ENCODE assay signal across 8 cellular contexts in genomic region chr16:53372942-53373871, GRCh38.
DNase-seq lines count a peak whose midpoint lies in the region; ATAC-seq and TF ChIP-seq lines count a peak whose summit lies in the region.

No MANE protein-coding gene starts in this region.

- H3K27me3 ChIP-seq in endodermal cell (ENCODE audit: control insufficient read depth, insufficient read depth, low read length, poor library complexity, severe bottlenecking), result peaks cover 47% of the 10 kb centered on the region

- no peak overlapping the region for H3K27ac ChIP-seq in endodermal cell (ENCODE audit: low read depth, low read length)

- no peak overlapping the region for H3K4me3 Mint-ChIP-seq in endodermal cell

- no peaks in the 10 kb centered on the region for H3K27me3 Mint-ChIP-seq in endodermal cell (ENCODE audit: insufficient read depth)

- no peaks in the 10 kb centered on the region for H3K4me1 ChIP-seq in endodermal cell (ENCODE audit: control insufficient read depth, insufficient read depth, low read length)

- no peak for TF ChIP-seq CTCF in endodermal cell (conservative IDR thresholded peaks at IDR 0.05)

- H3K4me1 Mint-ChIP-seq in endodermal cell, result peaks cover 2% of the 10 kb centered on the region

- WGBS in endodermal cell (ENCODE audit: insufficient coverage in 1 of 2, insufficient read length in 1 of 2), 2 experiments, result 68 to 75% methylated on average over 28 to 62 of the region's 62 CpGs

- no peaks in the 10 kb centered on the region for H3K9me3 ChIP-seq in endodermal cell (ENCODE audit: control insufficient read depth, low read length)

- ATAC-seq in GM18867 (IDR thresholded peaks at IDR 0.05; ENCODE audit: unreplicated experiment), result no peak

- H3K36me3 ChIP-seq in endodermal cell (ENCODE audit: control insufficient read depth, insufficient read depth, low read length), result no peaks in the 10 kb centered on the region

- DNase-seq in NCI-H345 treated with DMSO at 0.1 percent for 48 hours (lab: John Stamatoyannopoulos, UW; ENCODE audit: unreplicated experiment), result peak; percentile 28
- DNase-seq in activated gamma-delta T cell treated with Interleukin-2 at 50 U/mL for 16 hours, result peak; percentile 67
- DNase-seq in left kidney (ENCODE audit: low read depth, low spot score), result peak; percentile 71
- DNase-seq in stimulated activated CD8-positive, alpha-beta memory T cell treated with anti-CD3 and anti-CD28 coated beads, Interleukin-4, amount 100 ng/mL, for 24 hours (ENCODE audit: low read depth), result peak; percentile 59
- DNase-seq in endodermal cell, result no peak
- no peak for DNase-seq in superior temporal gyrus (ENCODE audit: extremely low spot score)

- H3K4me3 ChIP-seq in GM08714 (ENCODE audit: low read length) (peak overlapping the region; percentile 47; the same call in 1 of the 2 replicates), endodermal cell (ENCODE audit: low read length) (no peak overlapping the region)

- no peak overlapping the region for H3K27ac Mint-ChIP-seq in endodermal cell

- H3K9me3 Mint-ChIP-seq in endodermal cell, result peaks cover 10% of the 10 kb centered on the region

- no peaks in the 10 kb centered on the region for H3K36me3 Mint-ChIP-seq in endodermal cell (ENCODE audit: low read depth)

- H3K9ac ChIP-seq in endodermal cell (ENCODE audit: extremely low read depth, low read length, poor library complexity, severe bottlenecking), result no peak overlapping the region

Comparison
In these comparisons a context has a peak if more than half of its experiments do, and no peak if none do; other contexts are left out.
1. DNase-seq: peak in NCI-H345 treated with DMSO at 0.1 percent for 48 hours (single experiment), activated gamma-delta T cell treated with Interleukin-2 at 50 U/mL for 16 hours (single experiment), left kidney (single experiment) and stimulated activated CD8-positive, alpha-beta memory T cell treated with anti-CD3 and anti-CD28 coated beads, Interleukin-4, amount 100 ng/mL, for 24 hours (single experiment); none in endodermal cell (single experiment) and superior temporal gyrus (single experiment).